ENCODE assay signal across 1 cellular context in the genomic region with DNA sequence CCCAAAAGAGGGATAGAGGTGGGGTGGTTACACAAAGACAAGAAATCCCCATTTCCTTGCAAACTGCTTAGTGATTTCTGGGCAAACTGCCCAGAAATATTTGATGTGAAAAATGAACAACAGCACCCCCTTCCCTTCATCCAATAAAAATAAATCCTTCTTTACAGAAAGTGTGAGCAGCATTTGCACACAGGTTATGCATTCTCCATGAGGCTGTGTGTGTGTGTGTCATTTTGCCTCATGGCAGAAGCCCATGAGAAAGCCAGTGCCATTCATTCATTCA.
TF ChIP-seq lines count a peak whose summit lies in the region.

No MANE protein-coding gene starts in this region.

TF ChIP-seq in WTC11, 78 proteins besides CTCF, POLR2A, EP300 and RAD21 (continued from another document):
- TF ChIP-seq, protein P1, sequence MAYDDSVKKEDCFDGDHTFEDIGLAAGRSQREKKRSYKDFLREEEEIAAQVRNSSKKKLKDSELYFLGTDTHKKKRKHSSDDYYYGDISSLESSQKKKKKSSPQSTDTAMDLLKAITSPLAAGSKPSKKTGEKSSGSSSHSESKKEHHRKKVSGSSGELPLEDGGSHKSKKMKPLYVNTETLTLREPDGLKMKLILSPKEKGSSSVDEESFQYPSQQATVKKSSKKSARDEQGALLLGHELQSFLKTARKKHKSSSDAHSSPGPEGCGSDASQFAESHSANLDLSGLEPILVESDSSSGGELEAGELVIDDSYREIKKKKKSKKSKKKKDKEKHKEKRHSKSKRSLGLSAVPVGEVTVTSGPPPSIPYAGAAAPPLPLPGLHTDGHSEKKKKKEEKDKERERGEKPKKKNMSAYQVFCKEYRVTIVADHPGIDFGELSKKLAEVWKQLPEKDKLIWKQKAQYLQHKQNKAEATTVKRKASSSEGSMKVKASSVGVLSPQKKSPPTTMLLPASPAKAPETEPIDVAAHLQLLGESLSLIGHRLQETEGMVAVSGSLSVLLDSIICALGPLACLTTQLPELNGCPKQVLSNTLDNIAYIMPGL (CRISPR knock-in tag; IDR thresholded peaks at IDR 0.05) = no peak
- TF ChIP-seq FOXK1 (CRISPR knock-in tag; IDR thresholded peaks at IDR 0.05) = no peak
- TF ChIP-seq, protein P2, sequence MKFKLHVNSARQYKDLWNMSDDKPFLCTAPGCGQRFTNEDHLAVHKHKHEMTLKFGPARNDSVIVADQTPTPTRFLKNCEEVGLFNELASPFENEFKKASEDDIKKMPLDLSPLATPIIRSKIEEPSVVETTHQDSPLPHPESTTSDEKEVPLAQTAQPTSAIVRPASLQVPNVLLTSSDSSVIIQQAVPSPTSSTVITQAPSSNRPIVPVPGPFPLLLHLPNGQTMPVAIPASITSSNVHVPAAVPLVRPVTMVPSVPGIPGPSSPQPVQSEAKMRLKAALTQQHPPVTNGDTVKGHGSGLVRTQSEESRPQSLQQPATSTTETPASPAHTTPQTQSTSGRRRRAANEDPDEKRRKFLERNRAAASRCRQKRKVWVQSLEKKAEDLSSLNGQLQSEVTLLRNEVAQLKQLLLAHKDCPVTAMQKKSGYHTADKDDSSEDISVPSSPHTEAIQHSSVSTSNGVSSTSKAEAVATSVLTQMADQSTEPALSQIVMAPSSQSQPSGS (CRISPR knock-in tag; IDR thresholded peaks at IDR 0.05; ENCODE audit: borderline replicate concordance, low read depth) = no peak
- TF ChIP-seq NR2C2 (CRISPR knock-in tag; IDR thresholded peaks at IDR 0.05) = no peak
